29 cellular contexts compared by ENCODE assay signal in genomic region chr9:104293877-104294276, GRCh38.
"Had no signal": no experiment of that assay in that cellular context is flagged by ENCODE, and none has a peak within 500 bp of the region (broad histone marks: within the 10 kb centered on the region; RNA-seq: fewer than 3 reads in every experiment).

No MANE protein-coding gene starts in this region.

- H3K9me3 ChIP-seq: stomach, suprapubic skin, testis, thoracic aorta, thyroid gland, tibial artery, tibial nerve, transverse colon, upper lobe of left lung, upper lobe of right lung, uterus, vagina had no signal

- H3K27me3 Mint-ChIP-seq: stimulated activated memory B cell treated with anti-CD40 and anti-IgM and Interleukin-4, amounts not matched to agents 10 μg/mL and 1 μg/mL and 100 μg/mL, for 72 hours; stimulated activated naive B cell treated with anti-CD40 and anti-IgM and Interleukin-4, amounts not matched to agents 10 μg/mL and 1 μg/mL and 100 μg/mL, for 72 hours; stimulated activated naive CD8-positive, alpha-beta T cell treated with anti-CD3 and anti-CD28 coated beads, Interleukin-15, amount 100 ng/mL, for 72 hours; stimulated activated naive CD8-positive, alpha-beta T cell treated with anti-CD3 and anti-CD28 coated beads, Interleukin-15, Interleukin-2, amounts not matched to agents 100 ng/mL and 50 ng/mL, for 24 hours; type B pancreatic cell had no signal

- H3K4me1 Mint-ChIP-seq: stimulated activated effector memory CD8-positive, alpha-beta T cell treated with anti-CD3 and anti-CD28 coated beads, Interleukin-12 subunit alpha, Interleukin-12 subunit beta, amount 100 ng/mL, for 72 hours; stimulated activated memory B cell treated with anti-CD40 and anti-IgM and Interleukin-4, amounts not matched to agents 10 μg/mL and 1 μg/mL and 100 μg/mL, for 72 hours; stimulated activated naive B cell treated with anti-CD40 and anti-IgM and Interleukin-4, amounts not matched to agents 10 μg/mL and 1 μg/mL and 100 μg/mL, for 72 hours; stimulated activated naive CD8-positive, alpha-beta T cell treated with anti-CD3 and anti-CD28 coated beads, Interleukin-15, amount 100 ng/mL, for 72 hours had no signal

- H3K9me3 Mint-ChIP-seq: stimulated activated effector memory CD8-positive, alpha-beta T cell treated with anti-CD3 and anti-CD28 coated beads, Interleukin-12 subunit alpha, Interleukin-12 subunit beta, amount 100 ng/mL, for 72 hours; stimulated activated memory B cell treated with anti-CD40 and anti-IgM and Interleukin-4, amounts not matched to agents 10 μg/mL and 1 μg/mL and 100 μg/mL, for 72 hours; stimulated activated naive CD8-positive, alpha-beta T cell treated with anti-CD3 and anti-CD28 coated beads, Interleukin-15, amount 100 ng/mL, for 72 hours; stimulated activated naive CD8-positive, alpha-beta T cell treated with anti-CD3 and anti-CD28 coated beads, Interleukin-15, Interleukin-2, amounts not matched to agents 100 ng/mL and 50 ng/mL, for 24 hours; type B pancreatic cell had no signal

- H3K4me3 Mint-ChIP-seq: stimulated activated effector memory CD8-positive, alpha-beta T cell treated with anti-CD3 and anti-CD28 coated beads, Interleukin-12 subunit alpha, Interleukin-12 subunit beta, amount 100 ng/mL, for 72 hours; stimulated activated memory B cell treated with anti-CD40 and anti-IgM and Interleukin-4, amounts not matched to agents 10 μg/mL and 1 μg/mL and 100 μg/mL, for 72 hours; stimulated activated naive B cell treated with anti-CD40 and anti-IgM and Interleukin-4, amounts not matched to agents 10 μg/mL and 1 μg/mL and 100 μg/mL, for 72 hours; stimulated activated naive CD8-positive, alpha-beta T cell treated with anti-CD3 and anti-CD28 coated beads, Interleukin-15, amount 100 ng/mL, for 72 hours; stimulated activated naive CD8-positive, alpha-beta T cell treated with anti-CD3 and anti-CD28 coated beads, Interleukin-15, Interleukin-2, amounts not matched to agents 100 ng/mL and 50 ng/mL, for 24 hours; type B pancreatic cell had no signal

- H3K27me3 ChIP-seq: stomach, suprapubic skin, testis, thyroid gland, tibial artery, tibial nerve, transverse colon, upper lobe of left lung, upper lobe of right lung, uterus, vagina had no signal

- H3K36me3 Mint-ChIP-seq: stimulated activated effector memory CD8-positive, alpha-beta T cell treated with anti-CD3 and anti-CD28 coated beads, Interleukin-12 subunit alpha, Interleukin-12 subunit beta, amount 100 ng/mL, for 72 hours; stimulated activated memory B cell treated with anti-CD40 and anti-IgM and Interleukin-4, amounts not matched to agents 10 μg/mL and 1 μg/mL and 100 μg/mL, for 72 hours; stimulated activated naive B cell treated with anti-CD40 and anti-IgM and Interleukin-4, amounts not matched to agents 10 μg/mL and 1 μg/mL and 100 μg/mL, for 72 hours; type B pancreatic cell had no signal

- DNase-seq: stimulated activated CD4-positive, alpha-beta T cell treated with anti-CD3 and anti-CD28 coated beads, Interleukin-2, amount 100 ng/mL, for 48 hours; stimulated activated CD4-positive, alpha-beta T cell treated with anti-CD3 and anti-CD28 coated beads, Interleukin-4, amount 100 ng/mL, for 1 hour; stimulated activated CD4-positive, alpha-beta T cell treated with anti-CD3 and anti-CD28 coated beads, Interleukin-4, amount 100 ng/mL, for 24 hours; stimulated activated CD4-positive, alpha-beta T cell treated with anti-CD3 and anti-CD28 coated beads, Interleukin-4, amount 100 ng/mL, for 4 hours; stimulated activated CD8-positive, alpha-beta memory T cell treated with anti-CD3 and anti-CD28 coated beads, Interleukin-4, amount 100 ng/mL, for 48 hours; stimulated activated naive B cell treated with anti-CD40 and anti-IgM and Interleukin-4, amounts not matched to agents 10 μg/mL and 1 μg/mL and 100 μg/mL, for 72 hours; stimulated activated naive CD4-positive, alpha-beta T cell; stimulated activated naive CD4-positive, alpha-beta T cell treated with Interleukin-2 at 50 U/mL for 16 hours; stimulated activated naive CD8-positive, alpha-beta T cell treated with anti-CD3 and anti-CD28 coated beads, Interleukin-15, amount 100 ng/mL, for 72 hours; stimulated activated naive CD8-positive, alpha-beta T cell treated with anti-CD3 and anti-CD28 coated beads, Interleukin-15, Interleukin-2, amounts not matched to agents 100 U/mL and 50 U/mL, for 24 hours; stomach; substantia nigra; testis; thyroid gland; tibial artery; transverse colon; trophoblast cell; upper lobe of left lung; upper lobe of right lung; uterus had no signal

- FAIRE-seq: urothelium cell line had no signal

- H3K27ac Mint-ChIP-seq: stimulated activated effector memory CD8-positive, alpha-beta T cell treated with anti-CD3 and anti-CD28 coated beads, Interleukin-12 subunit alpha, Interleukin-12 subunit beta, amount 100 ng/mL, for 72 hours; stimulated activated memory B cell treated with anti-CD40 and anti-IgM and Interleukin-4, amounts not matched to agents 10 μg/mL and 1 μg/mL and 100 μg/mL, for 72 hours; stimulated activated naive B cell treated with anti-CD40 and anti-IgM and Interleukin-4, amounts not matched to agents 10 μg/mL and 1 μg/mL and 100 μg/mL, for 72 hours; stimulated activated naive CD8-positive, alpha-beta T cell treated with anti-CD3 and anti-CD28 coated beads, Interleukin-15, amount 100 ng/mL, for 72 hours; stimulated activated naive CD8-positive, alpha-beta T cell treated with anti-CD3 and anti-CD28 coated beads, Interleukin-15, Interleukin-2, amounts not matched to agents 100 ng/mL and 50 ng/mL, for 24 hours; type B pancreatic cell had no signal

- H3K4me3 ChIP-seq: stomach, suprapubic skin, testis, thoracic aorta, thyroid gland, tibial artery, tibial nerve, transverse colon, upper lobe of left lung, upper lobe of right lung, uterus, vagina had no signal

- H3K27ac ChIP-seq: stomach, suprapubic skin, testis, thoracic aorta, thyroid gland, tibial artery, tibial nerve, transverse colon, upper lobe of left lung, upper lobe of right lung, uterus, vagina had no signal

- H3K36me3 ChIP-seq: stomach, suprapubic skin, thoracic aorta, thyroid gland, tibial artery, tibial nerve, transverse colon, upper lobe of left lung, upper lobe of right lung, uterus, vagina had no signal

- H3K4me1 ChIP-seq: stomach, suprapubic skin, testis, thyroid gland, tibial nerve, upper lobe of left lung, upper lobe of right lung, uterus, vagina had no signal
